Comparison of ENCODE assay signal across 8 cellular contexts in the genomic region with DNA sequence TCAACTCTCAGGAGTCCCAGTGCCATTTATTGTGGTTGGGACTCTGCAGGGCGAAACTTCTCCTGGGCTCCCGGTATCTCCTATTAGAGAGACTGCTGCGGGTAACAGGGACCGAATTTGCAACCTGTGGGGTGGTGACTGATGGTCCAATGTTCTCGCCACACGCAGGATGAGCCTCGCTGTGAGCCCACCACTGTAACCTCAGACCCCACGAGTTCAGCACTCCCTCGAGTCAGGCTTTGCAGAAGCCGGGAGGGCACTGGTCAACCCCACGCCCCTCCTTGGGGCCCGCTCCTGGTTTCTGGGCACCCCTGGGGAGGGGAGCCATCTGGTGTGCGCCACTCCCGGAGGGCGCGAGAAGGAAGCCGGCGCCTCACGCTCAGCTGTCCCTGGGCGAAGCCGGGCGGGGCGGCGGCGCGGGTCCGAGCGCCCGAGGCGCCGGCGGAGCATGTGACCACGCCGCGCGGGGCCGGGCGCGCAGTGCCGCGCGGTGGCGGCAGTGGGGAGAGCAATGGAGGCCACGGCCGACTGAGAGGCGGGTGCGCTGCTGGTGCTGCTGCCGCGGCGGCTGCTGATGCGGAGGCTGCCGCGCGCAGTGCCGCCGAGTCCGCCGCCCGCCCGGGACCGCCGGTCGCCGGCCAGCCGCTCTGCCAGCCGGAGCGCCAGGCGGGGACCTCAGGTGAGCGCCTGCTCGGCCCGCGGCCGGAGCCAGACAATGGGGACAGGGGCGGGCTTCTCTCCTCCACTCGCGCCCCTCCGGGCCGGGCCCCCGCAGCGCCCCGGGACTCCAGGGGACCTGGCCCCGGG.
A peak's percentile ranks its signal among the peaks of the same experiment; 100 is the strongest.
DNase-seq lines count a peak whose midpoint lies in the region; ATAC-seq and TF ChIP-seq lines count a peak whose summit lies in the region.

No MANE protein-coding gene starts in this region.

- DNase-seq in GF-D8 (lab: John Stamatoyannopoulos, UW) (peak; percentile 18), HuH-7 (ENCODE audit: low spot score) (peak; percentile 67), left ventricle myocardium superior (peak; percentile 61), posterior cingulate gyrus (peak; percentile 42 to 95 (median 60)), cortex of kidney (lab: John Stamatoyannopoulos, UW) (no peak)
- peak; percentile 63 for DNase-seq in activated naive CD8-positive, alpha-beta T cell treated with anti-CD3 and anti-CD28 coated beads, Interleukin-2, amount 50 U/mL, for 24 hours

- H3K4me1 Mint-ChIP-seq in activated naive CD8-positive, alpha-beta T cell treated with anti-CD3 and anti-CD28 coated beads, Interleukin-2, amount 50 U/mL, for 24 hours = peaks cover 14% of the 10 kb centered on the region

- ATAC-seq in GM21717 (IDR thresholded peaks at IDR 0.05; ENCODE audit: unreplicated experiment) (peak; percentile 97), left ventricle myocardium superior (peak; percentile 88)
- ATAC-seq in activated naive CD8-positive, alpha-beta T cell treated with anti-CD3 and anti-CD28 coated beads, Interleukin-2, amount 50 U/mL, for 24 hours = peak; percentile 94

- H3K27ac Mint-ChIP-seq in activated naive CD8-positive, alpha-beta T cell treated with anti-CD3 and anti-CD28 coated beads, Interleukin-2, amount 50 U/mL, for 24 hours = no peak overlapping the region

- intact Hi-C loops in left ventricle myocardium superior (cut with micrococcal nuclease) = no loop called here
- intact Hi-C loops in posterior cingulate gyrus (cut with DNase I) = loop anchor here (1.0 kb wide), 1 partner anchor 101 kb away; a partner anchor contains a TSS

- peak overlapping the region; percentile 67 for H3K4me3 Mint-ChIP-seq in activated naive CD8-positive, alpha-beta T cell treated with anti-CD3 and anti-CD28 coated beads, Interleukin-2, amount 50 U/mL, for 24 hours

- peaks cover 51% of the 10 kb centered on the region for H3K27me3 Mint-ChIP-seq in activated naive CD8-positive, alpha-beta T cell treated with anti-CD3 and anti-CD28 coated beads, Interleukin-2, amount 50 U/mL, for 24 hours

- H3K36me3 Mint-ChIP-seq in activated naive CD8-positive, alpha-beta T cell treated with anti-CD3 and anti-CD28 coated beads, Interleukin-2, amount 50 U/mL, for 24 hours (ENCODE audit: low read depth) = no peaks in the 10 kb centered on the region

- H3K9me3 Mint-ChIP-seq in activated naive CD8-positive, alpha-beta T cell treated with anti-CD3 and anti-CD28 coated beads, Interleukin-2, amount 50 U/mL, for 24 hours = no peaks in the 10 kb centered on the region

TF ChIP-seq in PFSK-1, 5 proteins besides CTCF, POLR2A, EP300 and RAD21:
- TF ChIP-seq POLR2AphosphoS5 (IDR thresholded peaks at IDR 0.05; ENCODE audit: low read depth, low read length) = no peak
- peak; percentile 86 for TF ChIP-seq FOXP2 (optimal IDR thresholded peaks at IDR 0.05; ENCODE audit: borderline replicate concordance, extremely low read depth, extremely low read length, insufficient read depth)
TF ChIP-seq in PFSK-1: peak in this region for 1.
